6 cellular contexts compared by ENCODE assay signal in the genomic region with DNA sequence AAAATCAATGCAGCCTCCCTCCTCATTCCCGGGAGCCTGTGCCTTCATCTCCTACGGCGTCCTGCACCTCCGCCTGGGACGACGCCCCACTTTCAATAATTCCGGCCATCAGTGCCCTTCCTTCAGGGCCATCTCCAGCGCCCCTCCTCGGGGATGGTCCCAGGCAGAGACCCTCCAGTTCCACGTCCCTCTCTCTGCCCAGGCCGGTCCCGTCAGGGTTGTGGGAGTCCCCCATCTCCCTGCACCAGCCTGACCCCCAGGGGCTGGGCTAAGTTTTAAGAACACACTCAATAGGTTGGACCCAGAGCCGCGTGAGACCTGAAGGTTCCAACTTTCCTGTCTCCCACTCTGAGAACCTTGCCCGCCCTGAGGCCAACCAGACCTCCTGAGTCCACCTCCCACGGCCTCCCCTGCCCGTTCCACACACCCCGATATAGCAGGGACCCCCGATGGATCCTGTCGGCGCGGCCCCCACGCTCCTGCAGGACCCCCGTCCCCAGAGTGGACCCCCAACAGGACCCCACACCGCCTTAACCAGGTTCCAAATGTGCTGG. TPM values are rescaled to one million over a fixed set of nuclear protein-coding genes. Genes with fewer than 3 reads are reported as not detected.
A peak's percentile ranks its signal among the peaks of the same experiment; 100 is the strongest.
DNase-seq lines count a peak whose midpoint lies in the region; ATAC-seq and TF ChIP-seq lines count a peak whose summit lies in the region.

No MANE protein-coding gene starts in this region.

- no peak for DNase-seq in ascending aorta (ENCODE audit: low spot score in 2 of 2)
- DNase-seq in SW 1271 (lab: John Stamatoyannopoulos, UW) = no peak

- ATAC-seq in GM21381 (IDR thresholded peaks at IDR 0.05; ENCODE audit: unreplicated experiment) (peak; percentile 4), HG03520 (IDR thresholded peaks at IDR 0.05; ENCODE audit: unreplicated experiment) (no peak), HG03460 (IDR thresholded peaks at IDR 0.05; ENCODE audit: unreplicated experiment) (no peak)

- H3K36me3 ChIP-seq in ascending aorta (peaks cover 0 to under 1% of the 10 kb centered on the region in 2 donors), muscle layer of duodenum (ENCODE audit: control insufficient read depth in 1 of 2, insufficient read depth in 2 of 2, low read length in 2 of 2) (peaks cover 0 to 6% of the 10 kb centered on the region in 2 donors)

- H3K4me3 ChIP-seq in ascending aorta (peak overlapping the region; percentile 56 to 77), muscle layer of duodenum (ENCODE audit: low read depth in 1 of 2, low read length in 2 of 2) (peak overlapping the region; percentile 84 to 89)

- no peaks in the 10 kb centered on the region for H3K27me3 ChIP-seq in ascending aorta
- no peaks in the 10 kb centered on the region for H3K27me3 ChIP-seq in muscle layer of duodenum (ENCODE audit: low read depth, low read length)

- H3K4me1 ChIP-seq in ascending aorta (peaks cover 0 to 8% of the 10 kb centered on the region in 2 donors), muscle layer of duodenum (ENCODE audit: control insufficient read depth in 1 of 2, insufficient read depth in 2 of 2, low read length in 2 of 2) (peaks cover 0 to 10% of the 10 kb centered on the region in 2 donors)

- no peak for TF ChIP-seq CTCF in ascending aorta (IDR thresholded peaks at IDR 0.05)

- H3K27ac ChIP-seq in ascending aorta (no peak overlapping the region), muscle layer of duodenum (ENCODE audit: low read length) (peak overlapping the region; percentile 87)

- H3K9me3 ChIP-seq in ascending aorta (no peaks in the 10 kb centered on the region), muscle layer of duodenum (ENCODE audit: control insufficient read depth in 1 of 2, low read length in 2 of 2) (no peaks in the 10 kb centered on the region)

- intact Hi-C loops in ascending aorta (cut with DNase I) = loop anchor here (1.0 to 10.0 kb wide), 4 partner anchors 55 to 223 kb away; partner anchors contain the start of genes BORCS8, COPE, DDX49 and RFXANK

RNA-seq across cellular contexts. Expression of gene TMEM161A, which starts 0.6 kb away (rescaled TPM):
- total RNA-seq in ascending aorta = 14.5 TPM

RNA-seq across cellular contexts. Expression of gene MEF2B, which starts 32.4 kb away (rescaled TPM):
- not detected for total RNA-seq in ascending aorta

RNA-seq across cellular contexts. Expression of gene BORCS8, which starts 54.3 kb away (rescaled TPM):
- 26.9 TPM for total RNA-seq in ascending aorta

RNA-seq across cellular contexts. Expression of gene RFXANK, which starts 54.4 kb away (rescaled TPM):
- 20.2 TPM for total RNA-seq in ascending aorta
